ENCODE assay signal across 28 cellular contexts in genomic region chr20:49618289-49618688, GRCh38. TPM values are rescaled to one million over a fixed set of nuclear protein-coding genes. Genes with fewer than 3 reads are reported as not detected.
"Had no signal": no experiment of that assay in that cellular context is flagged by ENCODE, and none has a peak within 500 bp of the region (broad histone marks: within the 10 kb centered on the region; RNA-seq: fewer than 3 reads in every experiment).

No MANE protein-coding gene starts in this region.

- DNase-seq: dermis blood vessel endothelial cell; effector memory CD4-positive, alpha-beta T cell; foreskin melanocyte; glutamatergic neuron; heart right ventricle; hippocampal formation; immature natural killer cell; islet precursor cell; kidney glomerular epithelial cell; left colon; left ventricle myocardium superior; naive thymus-derived CD8-positive, alpha-beta T cell; nephron progenitor cell; nucleus accumbens; psoas muscle; right cardiac atrium; sigmoid colon; stimulated activated CD4-positive, alpha-beta T cell treated with anti-CD3 and anti-CD28 coated beads, Interleukin-4, amount 100 ng/mL, for 4 hours; stimulated activated naive CD8-positive, alpha-beta T cell treated with anti-CD3 and anti-CD28 coated beads, Interleukin-15, Interleukin-2, amounts not matched to agents 100 U/mL and 50 U/mL, for 24 hours; substantia nigra; testis had no signal

- ATAC-seq: heart right ventricle; left colon; left ventricle myocardium superior; lower lobe of right lung; naive thymus-derived CD8-positive, alpha-beta T cell; psoas muscle; right cardiac atrium; stimulated activated memory B cell treated with anti-CD40 and anti-IgM and Interleukin-4, amounts not matched to agents 10 μg/mL and 1 μg/mL and 100 μg/mL, for 72 hours; stimulated activated naive CD8-positive, alpha-beta T cell treated with anti-CD3 and anti-CD28 coated beads, Interleukin-15, Interleukin-2, amounts not matched to agents 100 U/mL and 50 U/mL, for 24 hours had no signal

- H3K27ac ChIP-seq: coronary artery, esophagus muscularis mucosa, heart right ventricle, lower lobe of right lung, psoas muscle, sigmoid colon, testis, tibial artery had no signal

- H3K4me3 ChIP-seq: coronary artery, esophagus muscularis mucosa, heart right ventricle, lower lobe of right lung, psoas muscle, sigmoid colon, testis, tibial artery had no signal

- H3K36me3 ChIP-seq: esophagus muscularis mucosa, heart right ventricle, lower lobe of right lung, sigmoid colon, tibial artery had no signal

- H3K9me3 ChIP-seq: lower lobe of right lung, psoas muscle, sigmoid colon, testis, tibial artery had no signal

- FAIRE-seq: endothelial cell of umbilical vein had no signal

- H3K4me1 ChIP-seq: esophagus muscularis mucosa, lower lobe of right lung, sigmoid colon, testis had no signal

- H3K27me3 ChIP-seq: esophagus muscularis mucosa, heart right ventricle, sigmoid colon, testis, tibial artery had no signal

RNA-seq across cellular contexts. Expression of gene PTGIS, which starts 50.4 kb away (rescaled TPM):
- total RNA-seq: epithelial cell of proximal tubule; naive thymus-derived CD8-positive, alpha-beta T cell had no signal
- polyA plus RNA-seq: immature natural killer cell; naive thymus-derived CD8-positive, alpha-beta T cell had no signal
